ENCODE assay signal across 22 cellular contexts in genomic region chr13:57063007-57063406, GRCh38.
DNase-seq lines count a peak whose midpoint lies in the region; ATAC-seq, FAIRE-seq and TF ChIP-seq lines count a peak whose summit lies in the region.
"Had no signal": no experiment of that assay in that cellular context is flagged by ENCODE, and none has a peak within 500 bp of the region (broad histone marks: within the 10 kb centered on the region; RNA-seq: fewer than 3 reads in every experiment).

No MANE protein-coding gene starts in this region.

- H3K4me1 ChIP-seq in kidney (ENCODE audit: control insufficient read depth in 1 of 2, insufficient read depth in 1 of 2, low read depth in 1 of 2, low read length in 2 of 2) (no peaks in the 10 kb centered on the region), Karpas-422 (ENCODE audit: low read length) (no peaks in the 10 kb centered on the region)
- H3K4me1 ChIP-seq: BLaER1, Caco-2, Peyer's patch, SJCRH30 had no signal

- no peak overlapping the region for H3K4me3 Mint-ChIP-seq in WTC11
- no peak overlapping the region for H3K4me3 Mint-ChIP-seq in stimulated activated memory B cell treated with anti-CD40 and anti-IgM and Interleukin-4, amounts not matched to agents 10 μg/mL and 1 μg/mL and 100 μg/mL, for 72 hours
- H3K4me3 Mint-ChIP-seq: CD4-positive, alpha-beta memory T cell; HFFc6 had no signal

- ATAC-seq in WTC11, result peak; percentile 70
- ATAC-seq in stimulated activated memory B cell treated with anti-CD40 and anti-IgM and Interleukin-4, amounts not matched to agents 10 μg/mL and 1 μg/mL and 100 μg/mL, for 72 hours, result peak; percentile 24

- no peak for TF ChIP-seq CTCF in WTC11 (IDR thresholded peaks at IDR 0.05)
- TF ChIP-seq CTCF in kidney (IDR thresholded peaks at IDR 0.05; ENCODE audit: borderline replicate concordance, extremely low read depth, insufficient read depth), result no peak

- CTCF ChIA-PET in WTC11 (lab: Charles Lee), result no interaction called here

- H3K27ac Mint-ChIP-seq in WTC11, result no peak overlapping the region
- no peak overlapping the region for H3K27ac Mint-ChIP-seq in stimulated activated memory B cell treated with anti-CD40 and anti-IgM and Interleukin-4, amounts not matched to agents 10 μg/mL and 1 μg/mL and 100 μg/mL, for 72 hours
- H3K27ac Mint-ChIP-seq: CD4-positive, alpha-beta memory T cell; HFFc6 had no signal

- DNase-seq in HT1080 (ENCODE audit: low read depth) (peak; percentile 2), WTC11 (ENCODE audit: low spot score) (no peak), kidney (peak; percentile 18), middle frontal gyrus (ENCODE audit: extremely low spot score, low spot score) (no peak), Karpas-422 (no peak), iPS-NIHi11 (ENCODE audit: low spot score) (no peak)
- DNase-seq: ACHN; CD4-positive, alpha-beta memory T cell; DND-41; H7; HFFc6; KBM-7; NCI-H1092; NCI-H1436; NCI-H187 treated with DMSO at 0.1 percent for 48 hours; NCI-H2107; Peyer's patch had no signal

- no peaks in the 10 kb centered on the region for H3K4me1 Mint-ChIP-seq in WTC11
- H3K4me1 Mint-ChIP-seq in stimulated activated memory B cell treated with anti-CD40 and anti-IgM and Interleukin-4, amounts not matched to agents 10 μg/mL and 1 μg/mL and 100 μg/mL, for 72 hours, result no peaks in the 10 kb centered on the region
- H3K4me1 Mint-ChIP-seq: CD4-positive, alpha-beta memory T cell had no signal

- intact Hi-C loops in kidney (cut with DNase I), result no loop called here

- no peaks in the 10 kb centered on the region for H3K27me3 ChIP-seq in Karpas-422 (ENCODE audit: low read length)
- H3K27me3 ChIP-seq: BLaER1, Peyer's patch, SJCRH30 had no signal

- no peak overlapping the region for H3K27ac ChIP-seq in kidney (ENCODE audit: low read depth in 2 of 2, low read length in 2 of 2)
- H3K27ac ChIP-seq in Karpas-422 (ENCODE audit: low read length), result no peak overlapping the region
- H3K27ac ChIP-seq: BLaER1, Peyer's patch, SJCRH30 had no signal

- no peak for FAIRE-seq in kidney (lab: Jason Lieb, UNC)
- FAIRE-seq: GM12891 had no signal

- H4K20me1 ChIP-seq in Karpas-422 (ENCODE audit: insufficient read depth, low read depth, low read length), result no peaks in the 10 kb centered on the region
- H4K20me1 ChIP-seq: BLaER1 had no signal

- no peak overlapping the region for H3K4me2 ChIP-seq in Karpas-422 (ENCODE audit: low read depth, low read length, poor library complexity, severe bottlenecking)
- H3K4me2 ChIP-seq: BLaER1 had no signal

- H3K4me3 ChIP-seq in kidney (ENCODE audit: low read length in 2 of 2) (no peak overlapping the region), Karpas-422 (ENCODE audit: low read length) (no peak overlapping the region)
- H3K4me3 ChIP-seq: BLaER1, Peyer's patch, SJCRH30 had no signal

- no peaks in the 10 kb centered on the region for H3K9me2 ChIP-seq in Karpas-422 (replicated peaks; ENCODE audit: insufficient read depth, low read length)

- H3K9ac ChIP-seq in kidney (ENCODE audit: low read length in 2 of 2) (no peak overlapping the region), Karpas-422 (ENCODE audit: low read length) (no peak overlapping the region)
- H3K9ac ChIP-seq: BLaER1 had no signal

- no peak overlapping the region for H2AFZ ChIP-seq in Karpas-422 (ENCODE audit: low read length)

- H3K36me3 ChIP-seq in kidney (ENCODE audit: control insufficient read depth in 1 of 2, insufficient read depth in 2 of 2, low read length in 2 of 2), result no peaks in the 10 kb centered on the region
- no peaks in the 10 kb centered on the region for H3K36me3 ChIP-seq in Karpas-422 (ENCODE audit: insufficient read depth, low read length)
- H3K36me3 ChIP-seq: BLaER1, Peyer's patch, SJCRH30 had no signal

- H3K79me2 ChIP-seq in Karpas-422 (ENCODE audit: low read length), result no peaks in the 10 kb centered on the region

- H3K36me3 Mint-ChIP-seq in WTC11, result no peaks in the 10 kb centered on the region
- no peaks in the 10 kb centered on the region for H3K36me3 Mint-ChIP-seq in stimulated activated memory B cell treated with anti-CD40 and anti-IgM and Interleukin-4, amounts not matched to agents 10 μg/mL and 1 μg/mL and 100 μg/mL, for 72 hours
- H3K36me3 Mint-ChIP-seq: CD4-positive, alpha-beta memory T cell had no signal

- H3K9me3 Mint-ChIP-seq in WTC11, result no peaks in the 10 kb centered on the region
- H3K9me3 Mint-ChIP-seq in stimulated activated memory B cell treated with anti-CD40 and anti-IgM and Interleukin-4, amounts not matched to agents 10 μg/mL and 1 μg/mL and 100 μg/mL, for 72 hours, result peaks cover 10% of the 10 kb centered on the region

- POLR2A ChIA-PET in WTC11 (lab: Charles Lee), result no interaction called here

- no peaks in the 10 kb centered on the region for H3K27me3 Mint-ChIP-seq in WTC11 (ENCODE audit: low read depth)
- no peaks in the 10 kb centered on the region for H3K27me3 Mint-ChIP-seq in stimulated activated memory B cell treated with anti-CD40 and anti-IgM and Interleukin-4, amounts not matched to agents 10 μg/mL and 1 μg/mL and 100 μg/mL, for 72 hours
- H3K27me3 Mint-ChIP-seq: CD4-positive, alpha-beta memory T cell had no signal

- no peaks in the 10 kb centered on the region for H3K9me3 ChIP-seq in kidney (ENCODE audit: control insufficient read depth in 1 of 2, low read length in 2 of 2)
- peaks cover 33% of the 10 kb centered on the region; the same call in 1 of the 2 replicates for H3K9me3 ChIP-seq in Karpas-422 (ENCODE audit: low read length)
- H3K9me3 ChIP-seq: BLaER1, Caco-2, Peyer's patch, SJCRH30 had no signal

TF ChIP-seq in WTC11, 78 proteins besides CTCF, POLR2A, EP300 and RAD21:
- TF ChIP-seq GTF2I (CRISPR knock-in tag; conservative IDR thresholded peaks at IDR 0.05) (no peak), HMGA2 (CRISPR knock-in tag; IDR thresholded peaks at IDR 0.05) (no peak), NR1H2 (CRISPR knock-in tag; IDR thresholded peaks at IDR 0.05) (no peak), JUN (CRISPR knock-in tag; IDR thresholded peaks at IDR 0.05) (no peak), ELF4 (CRISPR knock-in tag; IDR thresholded peaks at IDR 0.05; ENCODE audit: low read depth) (no peak), TP53 (CRISPR knock-in tag; IDR thresholded peaks at IDR 0.05) (no peak), ARID4B (CRISPR knock-in tag; IDR thresholded peaks at IDR 0.05; ENCODE audit: borderline replicate concordance) (no peak), ATF2 (CRISPR knock-in tag; IDR thresholded peaks at IDR 0.05; ENCODE audit: borderline replicate concordance, low read depth) (no peak), SOX15 (CRISPR knock-in tag; IDR thresholded peaks at IDR 0.05) (no peak)
TF ChIP-seq in WTC11: peak in this region for 0.

Comparison
In these comparisons a context has a peak if more than half of its experiments do, and no peak if none do; other contexts are left out.
1. DNase-seq: peak in HT1080 (single experiment) and kidney (single experiment); none in WTC11 (single experiment), middle frontal gyrus (single experiment), Karpas-422 (single experiment) and iPS-NIHi11 (single experiment).